8 cellular contexts compared by ENCODE assay signal in genomic region chr3:129398803-129399144, GRCh38. TPM values are rescaled to one million over a fixed set of nuclear protein-coding genes. Genes with fewer than 3 reads are reported as not detected.
DNase-seq lines count a peak whose midpoint lies in the region; ATAC-seq, FAIRE-seq and TF ChIP-seq lines count a peak whose summit lies in the region.

No MANE protein-coding gene starts in this region.

- H3K18ac ChIP-seq in neuronal stem cell (ENCODE audit: low read length) = peak overlapping the region; percentile 87

- H3K9me3 Mint-ChIP-seq in activated CD4-positive, alpha-beta T cell treated with anti-CD3 and anti-CD28 coated beads, Interleukin-2, amount 10 ng/mL, durations not matched to agents 24 days and 14 days = no peaks in the 10 kb centered on the region

- H3K4me3 Mint-ChIP-seq in activated CD4-positive, alpha-beta T cell treated with anti-CD3 and anti-CD28 coated beads, Interleukin-2, amount 10 ng/mL, durations not matched to agents 24 days and 14 days = peak overlapping the region; percentile 91

- H3K4me1 Mint-ChIP-seq in activated CD4-positive, alpha-beta T cell treated with anti-CD3 and anti-CD28 coated beads, Interleukin-2, amount 10 ng/mL, durations not matched to agents 24 days and 14 days = peaks cover 31% of the 10 kb centered on the region

- H3K4me3 ChIP-seq in fibroblast of lung (replicated peaks in 1 of 4; ENCODE audit: control extremely low read depth in 1 of 4, insufficient read depth in 1 of 4, low read depth in 3 of 4, low read length in 4 of 4) (peak overlapping the region; percentile 89 to 96 (median 90)), neuronal stem cell (ENCODE audit: low read length in 2 of 2) (peak overlapping the region; percentile 85 to 97)

- H3K27me3 ChIP-seq in fibroblast of lung (ENCODE audit: control insufficient read depth, insufficient read depth, low read length) (no peaks in the 10 kb centered on the region), neuronal stem cell (ENCODE audit: control insufficient read depth in 3 of 3, insufficient read depth in 3 of 3, low read depth in 1 of 3, low read length in 3 of 3) (no peaks in the 10 kb centered on the region)

- H4K20me1 ChIP-seq in fibroblast of lung (ENCODE audit: control insufficient read depth, extremely low read depth, insufficient read depth, low read length) = no peaks in the 10 kb centered on the region

- no peaks in the 10 kb centered on the region for H3K27me3 Mint-ChIP-seq in activated CD4-positive, alpha-beta T cell treated with anti-CD3 and anti-CD28 coated beads, Interleukin-2, amount 10 ng/mL, durations not matched to agents 24 days and 14 days

- no peak overlapping the region for H2AK5ac ChIP-seq in neuronal stem cell (ENCODE audit: low read depth, low read length)

- H2BK120ac ChIP-seq in neuronal stem cell (ENCODE audit: low read depth, low read length) = no peak overlapping the region

- H2BK5ac ChIP-seq in neuronal stem cell (ENCODE audit: low read length) = no peak overlapping the region

- H3K9me3 ChIP-seq in fibroblast of lung (ENCODE audit: control insufficient read depth, insufficient read depth, low read depth, low read length) (no peaks in the 10 kb centered on the region), neuronal stem cell (replicated peaks in 1 of 2; ENCODE audit: control insufficient read depth in 2 of 2, insufficient read depth in 1 of 2, low read depth in 1 of 2, low read length in 2 of 2) (no peaks in the 10 kb centered on the region)

- H3K4me1 ChIP-seq in fibroblast of lung (ENCODE audit: control insufficient read depth, extremely low read depth, insufficient read depth, low read length) (no peaks in the 10 kb centered on the region), neuronal stem cell (ENCODE audit: control insufficient read depth in 2 of 2, insufficient read depth in 1 of 2, low read depth in 1 of 2, low read length in 2 of 2) (peaks cover 3 to 5% of the 10 kb centered on the region in 2 donors)

- H4K91ac ChIP-seq in neuronal stem cell (ENCODE audit: low read depth, low read length, poor library complexity) = no peak overlapping the region

- WGBS in neuronal stem cell (ENCODE audit: extremely low coverage in 2 of 2, insufficient read length in 2 of 2, insufficient replicate concordance in 1 of 2), 2 donors = no CpG with 5 or more reads among the region's 18 CpGs

- peaks cover 24% of the 10 kb centered on the region for H3K36me3 Mint-ChIP-seq in activated CD4-positive, alpha-beta T cell treated with anti-CD3 and anti-CD28 coated beads, Interleukin-2, amount 10 ng/mL, durations not matched to agents 24 days and 14 days (ENCODE audit: low read depth)

- FAIRE-seq in GM12891 (lab: Jason Lieb, UNC) = peak; percentile 50

- H3K4me2 ChIP-seq in fibroblast of lung (ENCODE audit: extremely low read depth, insufficient read depth, low read length) (peak overlapping the region; percentile 94), neuronal stem cell (ENCODE audit: insufficient read depth, low read length, poor library complexity, severe bottlenecking) (peak overlapping the region; percentile 63)

- H3K14ac ChIP-seq in neuronal stem cell (ENCODE audit: low read length) = peak overlapping the region; percentile 87

- intact Hi-C loops in activated CD4-positive, alpha-beta T cell treated with anti-CD3 and anti-CD28 coated beads, Interleukin-2, amount 10 ng/mL, durations not matched to agents 24 days and 14 days (cut with micrococcal nuclease) = loop anchor here (1.0 to 2.0 kb wide), 5 partner anchors 30 to 1346 kb away; partner anchors contain the start of genes EFCAB12, HMCES, IFT122 and RPN1

- H3K27ac Mint-ChIP-seq in activated CD4-positive, alpha-beta T cell treated with anti-CD3 and anti-CD28 coated beads, Interleukin-2, amount 10 ng/mL, durations not matched to agents 24 days and 14 days = peak overlapping the region; percentile 92

- H3K23ac ChIP-seq in neuronal stem cell (ENCODE audit: low read depth, low read length, poor library complexity) = no peak overlapping the region

- DNase-seq in GM12891 (ENCODE audit: insufficient read length, low spot score) = no peak
- DNase-seq in activated CD4-positive, alpha-beta T cell treated with anti-CD3 and anti-CD28 coated beads, Interleukin-2, amount 10 ng/mL, durations not matched to agents 24 days and 14 days = no peak
- DNase-seq in fibroblast of lung (ENCODE audit: low read depth in 2 of 2) = peak; percentile 21 to 37
- no peak for DNase-seq in neuronal stem cell (ENCODE audit: low spot score)
- DNase-seq in iPS-NIHi11 (ENCODE audit: low spot score) = no peak
- no peak for DNase-seq in GOT3 (lab: John Stamatoyannopoulos, UW)

- no peak overlapping the region for H4K8ac ChIP-seq in neuronal stem cell (ENCODE audit: low read depth, low read length)

- H2AFZ ChIP-seq in fibroblast of lung (ENCODE audit: low read length) (peak overlapping the region; percentile 91), neuronal stem cell (ENCODE audit: low read length) (peak overlapping the region; percentile 91)

- no peak for TF ChIP-seq CTCF in fibroblast of lung (conservative IDR thresholded peaks at IDR 0.05 in 1 of 2, IDR thresholded peaks at IDR 0.05 in 1 of 2; ENCODE audit: low read depth in 1 of 2, low read length in 2 of 2)

- ATAC-seq in HG03066 (IDR thresholded peaks at IDR 0.05; ENCODE audit: low read depth, unreplicated experiment) (peak; percentile 21), HG03097 (IDR thresholded peaks at IDR 0.05; ENCODE audit: low FRiP score, unreplicated experiment) (no peak)

- H3K4ac ChIP-seq in neuronal stem cell (ENCODE audit: low read length) = no peak overlapping the region

- H3K79me1 ChIP-seq in neuronal stem cell (ENCODE audit: low read depth, low read length) = peaks cover 11% of the 10 kb centered on the region

- H2BK15ac ChIP-seq in neuronal stem cell (ENCODE audit: low read length) = no peak overlapping the region

- peak overlapping the region; percentile 97 for H3K27ac ChIP-seq in fibroblast of lung (ENCODE audit: insufficient read depth, low read length)
- H3K27ac ChIP-seq in neuronal stem cell (replicated peaks; ENCODE audit: low read length) = no peak overlapping the region

- H3K9ac ChIP-seq in fibroblast of lung (ENCODE audit: insufficient read depth, low read length) = peak overlapping the region; percentile 82
- H3K9ac ChIP-seq in neuronal stem cell (ENCODE audit: low read depth, low read length, poor library complexity) = peak overlapping the region; percentile 95

- H3K36me3 ChIP-seq in fibroblast of lung (ENCODE audit: control insufficient read depth, insufficient read depth, low read length) = no peaks in the 10 kb centered on the region
- H3K36me3 ChIP-seq in neuronal stem cell (replicated peaks in 1 of 2; ENCODE audit: control insufficient read depth in 2 of 2, insufficient read depth in 2 of 2, low read length in 2 of 2) = peaks cover 6 to 22% of the 10 kb centered on the region in 2 donors

- no peak for TF ChIP-seq POLR2A in GM12891 (IDR thresholded peaks at IDR 0.05; ENCODE audit: low read depth, low read length)

- no peak overlapping the region for H2BK12ac ChIP-seq in neuronal stem cell (ENCODE audit: low read length)

- peaks cover 46% of the 10 kb centered on the region for H3K79me2 ChIP-seq in fibroblast of lung (ENCODE audit: control insufficient read depth, insufficient read depth, low read length)

TF ChIP-seq in GM12891, 5 proteins besides CTCF, POLR2A, EP300 and RAD21:
- no peak for TF ChIP-seq TAF1 (IDR thresholded peaks at IDR 0.05; ENCODE audit: low read depth, low read length)
- no peak for TF ChIP-seq POU2F2 (IDR thresholded peaks at IDR 0.05; ENCODE audit: low read depth, low read length)
- no peak for TF ChIP-seq SPI1 (IDR thresholded peaks at IDR 0.05; ENCODE audit: low read depth, low read length)
- TF ChIP-seq PAX5 (IDR thresholded peaks at IDR 0.05; ENCODE audit: insufficient read depth, low read length, severe bottlenecking) = no peak
- no peak for TF ChIP-seq POLR2AphosphoS5 (IDR thresholded peaks at IDR 0.05; ENCODE audit: low read depth, low read length)

RNA-seq across cellular contexts. Expression of gene EFCAB12, which starts 29.7 kb away (rescaled TPM):
- 0.13 TPM for polyA plus RNA-seq in GM12891 (2012; ENCODE audit: low read depth, missing spikeins)
- 0.40 and 0.63 TPM in 2 replicates for total RNA-seq in activated CD4-positive, alpha-beta T cell treated with anti-CD3 and anti-CD28 coated beads, Interleukin-2, amount 10 ng/mL, durations not matched to agents 24 days and 14 days
- total RNA-seq in fibroblast of lung = under 0.01 and 0.17 TPM in 2 replicates
- 0.07 TPM in 1 of 2 replicates, not detected in the other for polyA plus RNA-seq in fibroblast of lung
- 0.03 and 0.14 TPM in 2 replicates for polyA plus RNA-seq in fibroblast of lung (2012)
- not detected in 2 replicates for polyA minus RNA-seq in fibroblast of lung (ENCODE audit: low replicate concordance)
- 1.3 TPM for polyA plus RNA-seq in neuronal stem cell (2013, experiment 1 of 2)
- 1.2 TPM for polyA plus RNA-seq in neuronal stem cell (2013, experiment 2 of 2)

RNA-seq across cellular contexts. Expression of gene MBD4, which starts 41.0 kb away (rescaled TPM):
- 26.5 TPM for polyA plus RNA-seq in GM12891 (2012; ENCODE audit: low read depth, missing spikeins)
- total RNA-seq in activated CD4-positive, alpha-beta T cell treated with anti-CD3 and anti-CD28 coated beads, Interleukin-2, amount 10 ng/mL, durations not matched to agents 24 days and 14 days = 40.8 and 50.7 TPM in 2 replicates
- total RNA-seq in fibroblast of lung = 35.2 and 35.5 TPM in 2 replicates
- 24.6 and 27.4 TPM in 2 replicates for polyA plus RNA-seq in fibroblast of lung
- 16.2 and 16.7 TPM in 2 replicates for polyA plus RNA-seq in fibroblast of lung (2012)
- 1.2 and 4.8 TPM in 2 replicates for polyA minus RNA-seq in fibroblast of lung (ENCODE audit: low replicate concordance)
- 46.1 TPM for polyA plus RNA-seq in neuronal stem cell (2013, experiment 1 of 2)
- 47.3 TPM for polyA plus RNA-seq in neuronal stem cell (2013, experiment 2 of 2)

RNA-seq across cellular contexts. Expression of gene IFT122, which starts 41.2 kb away (rescaled TPM):
- polyA plus RNA-seq in GM12891 (2012; ENCODE audit: low read depth, missing spikeins) = 9.0 TPM
- total RNA-seq in activated CD4-positive, alpha-beta T cell treated with anti-CD3 and anti-CD28 coated beads, Interleukin-2, amount 10 ng/mL, durations not matched to agents 24 days and 14 days = 12.3 and 13.7 TPM in 2 replicates
- total RNA-seq in fibroblast of lung = 16.9 and 27.2 TPM in 2 replicates
- polyA plus RNA-seq in fibroblast of lung = 13.2 and 17.9 TPM in 2 replicates
- polyA plus RNA-seq in fibroblast of lung (2012) = 12.6 and 16.2 TPM in 2 replicates
- polyA minus RNA-seq in fibroblast of lung (ENCODE audit: low replicate concordance) = 82.2 and 84.8 TPM in 2 replicates
- 22.3 TPM for polyA plus RNA-seq in neuronal stem cell (2013, experiment 1 of 2)
- polyA plus RNA-seq in neuronal stem cell (2013, experiment 2 of 2) = 21.0 TPM

Comparison
In these comparisons a context has a peak if more than half of its experiments do, and no peak if none do; other contexts are left out.
1. DNase-seq: peak in fibroblast of lung (2 of 2); none in GM12891 (single experiment), activated CD4-positive, alpha-beta T cell treated with anti-CD3 and anti-CD28 coated beads, Interleukin-2, amount 10 ng/mL, durations not matched to agents 24 days and 14 days (single experiment), neuronal stem cell (single experiment), iPS-NIHi11 (single experiment) and GOT3 (single experiment).